18 cellular contexts compared by ENCODE assay signal in genomic region chr1:33096358-33097005, GRCh38. TPM values are rescaled to one million over a fixed set of nuclear protein-coding genes. Genes with fewer than 3 reads are reported as not detected.
A peak's percentile ranks its signal among the peaks of the same experiment; 100 is the strongest.
DNase-seq lines count a peak whose midpoint lies in the region; ATAC-seq, FAIRE-seq and TF ChIP-seq lines count a peak whose summit lies in the region.
"Had no signal": no experiment of that assay in that cellular context is flagged by ENCODE, and none has a peak within 500 bp of the region (broad histone marks: within the 10 kb centered on the region; RNA-seq: fewer than 3 reads in every experiment).

No MANE protein-coding gene starts in this region.

- no peaks in the 10 kb centered on the region for H3K9me3 Mint-ChIP-seq in astrocyte (ENCODE audit: unreplicated experiment)

- peak overlapping the region; percentile 60 for H3K4me3 Mint-ChIP-seq in astrocyte (ENCODE audit: unreplicated experiment)

- no peak overlapping the region for H3K9ac ChIP-seq in astrocyte (ENCODE audit: low read length)

- H3K79me2 ChIP-seq in astrocyte (ENCODE audit: insufficient read depth, low read length) (no peaks in the 10 kb centered on the region), OCI-LY7 (ENCODE audit: insufficient read depth, low read depth, low read length) (no peaks in the 10 kb centered on the region)

- ATAC-seq in right cardiac atrium (peak; percentile 57 to 63), Right ventricle myocardium inferior (no peak), HG03378 (IDR thresholded peaks at IDR 0.05; ENCODE audit: unreplicated experiment) (no peak), HG03095 (IDR thresholded peaks at IDR 0.05; ENCODE audit: unreplicated experiment) (no peak)
- ATAC-seq: left lung had no signal

- CTCF ChIA-PET in OCI-LY7 (lab: Charles Lee; ENCODE audit: unreplicated experiment) = no interaction called here

- no peaks in the 10 kb centered on the region for H3K27me3 ChIP-seq in right cardiac atrium (ENCODE audit: control insufficient read depth, insufficient read depth)
- no peaks in the 10 kb centered on the region for H3K27me3 ChIP-seq in astrocyte (ENCODE audit: insufficient read depth, low read length)
- H3K27me3 ChIP-seq: esophagus muscularis mucosa, left lung, right atrium auricular region had no signal

- no peaks in the 10 kb centered on the region for H3K9me2 ChIP-seq in OCI-LY7 (ENCODE audit: insufficient read depth, low read length)

- peaks cover 4% of the 10 kb centered on the region for H3K4me1 ChIP-seq in right cardiac atrium (ENCODE audit: control insufficient read depth, insufficient read depth, low read length)
- H3K4me1 ChIP-seq in astrocyte (ENCODE audit: insufficient read depth, low read length) = peaks cover 35% of the 10 kb centered on the region
- peaks cover 6% of the 10 kb centered on the region for H3K4me1 ChIP-seq in OCI-LY7 (ENCODE audit: insufficient read depth, low read length, poor library complexity, severe bottlenecking)

- intact Hi-C loops in right cardiac atrium (cut with DNase I) (loop anchor here in 1 of 4 donors (10.0 kb wide), 1 partner anchor 268 kb away; no protein-coding TSS in a partner anchor), Right ventricle myocardium inferior (cut with DNase I) (loop anchor here (10.0 kb wide), 1 partner anchor 268 kb away; no protein-coding TSS in a partner anchor), OCI-LY7 (cut with micrococcal nuclease; ENCODE audit: unreplicated experiment) (no loop called here)

- H3K27ac ChIP-seq in right cardiac atrium (ENCODE audit: low read length) = no peak overlapping the region
- no peak overlapping the region for H3K27ac ChIP-seq in astrocyte (ENCODE audit: low read depth, low read length)
- no peak overlapping the region for H3K27ac ChIP-seq in OCI-LY7 (ENCODE audit: low read depth, low read length, poor library complexity, severe bottlenecking)
- H3K27ac ChIP-seq: esophagus muscularis mucosa, left lung, right atrium auricular region had no signal

- DNase-seq in right cardiac atrium (peak in 2 of 3 donors; percentile 33 to 58), Right ventricle myocardium inferior (ENCODE audit: missing footprints) (no peak), astrocyte (ENCODE audit: low read depth) (peak; percentile 69), iris pigment epithelial cell (ENCODE audit: low read depth) (peak; percentile 76), OCI-LY7 (ENCODE audit: low spot score) (no peak), OCI-M1 (lab: John Stamatoyannopoulos, UW) (no peak)
- DNase-seq: activated T-cell treated with anti-CD3 and anti-CD28 coated beads, Interleukin-2, amount 50 U/mL, for 48 hours; amygdala; DMS53; left lung; NCI-H2029 treated with DMSO at 0.1 percent for 48 hours; NCI-H526 treated with DMSO at 0.1 percent for 48 hours; stimulated activated CD4-positive, alpha-beta T cell treated with anti-CD3 and anti-CD28 coated beads, Interleukin-4, amount 100 ng/mL, for 24 hours had no signal

- peaks cover 23% of the 10 kb centered on the region for H3K36me3 Mint-ChIP-seq in astrocyte (ENCODE audit: low read depth, unreplicated experiment)

- WGBS in right cardiac atrium = 35% methylated on average over 7 of the region's 7 CpGs

- no peak overlapping the region for H2AFZ ChIP-seq in astrocyte (ENCODE audit: low read depth, low read length)
- no peak overlapping the region for H2AFZ ChIP-seq in OCI-LY7 (ENCODE audit: low read length)

- POLR2A ChIA-PET in OCI-LY7 (lab: Charles Lee) = interaction anchor here (0.6 to 1.0 kb wide), 3 partner anchors 21 to 388 kb away, joined by 3 read pairs; no protein-coding TSS in a partner anchor

- no peak overlapping the region for H3K4me3 ChIP-seq in right cardiac atrium (ENCODE audit: low read length)
- no peak overlapping the region for H3K4me3 ChIP-seq in astrocyte (ENCODE audit: insufficient read depth, low read depth, low read length)
- H3K4me3 ChIP-seq in OCI-LY7 (ENCODE audit: low read depth, low read length, poor library complexity, severe bottlenecking) = no peak overlapping the region
- H3K4me3 ChIP-seq: esophagus muscularis mucosa, left lung, right atrium auricular region had no signal

- H3K4me2 ChIP-seq in astrocyte (ENCODE audit: low read length) = no peak overlapping the region
- H3K4me2 ChIP-seq in OCI-LY7 (ENCODE audit: low read length) = no peak overlapping the region

- no peak for TF ChIP-seq CTCF in astrocyte (IDR thresholded peaks at IDR 0.05; ENCODE audit: insufficient read depth, low read depth, low read length)
- no peak for TF ChIP-seq CTCF in OCI-LY7 (conservative IDR thresholded peaks at IDR 0.05; ENCODE audit: low read length)

- H3K36me3 ChIP-seq in astrocyte (ENCODE audit: insufficient read depth, low read length) (no peaks in the 10 kb centered on the region), OCI-LY7 (ENCODE audit: insufficient read depth, low read length) (no peaks in the 10 kb centered on the region)
- H3K36me3 ChIP-seq: left lung, right atrium auricular region had no signal

- no peaks in the 10 kb centered on the region for H3K27me3 Mint-ChIP-seq in astrocyte (ENCODE audit: low read depth, unreplicated experiment)

- peak overlapping the region; percentile 72 for H3K27ac Mint-ChIP-seq in astrocyte (ENCODE audit: unreplicated experiment)

- H3K4me1 Mint-ChIP-seq in astrocyte (ENCODE audit: low read depth, unreplicated experiment) = peaks cover 36% of the 10 kb centered on the region

- H3K9me3 ChIP-seq in right cardiac atrium (ENCODE audit: control insufficient read depth, low read length) (no peaks in the 10 kb centered on the region), astrocyte (ENCODE audit: insufficient read depth, low read depth, low read length) (no peaks in the 10 kb centered on the region), OCI-LY7 (ENCODE audit: low read length) (no peaks in the 10 kb centered on the region)
- H3K9me3 ChIP-seq: esophagus muscularis mucosa, left lung, right atrium auricular region had no signal

- BruUV-seq in OCI-LY7 (replicated peaks; lab: Mats Ljungman, UMichigan) = no TSS peak

- no peak for FAIRE-seq in astrocyte (lab: Jason Lieb, UNC)

- H4K20me1 ChIP-seq in astrocyte (ENCODE audit: insufficient read depth, low read length) = no peaks in the 10 kb centered on the region
- no peaks in the 10 kb centered on the region for H4K20me1 ChIP-seq in OCI-LY7 (ENCODE audit: insufficient read depth, low read length)

RNA-seq across cellular contexts. Expression of gene AZIN2, which starts 15.5 kb away (rescaled TPM):
- total RNA-seq in right cardiac atrium (1 to 10 TPM; 4.1 to 7.9 (median 5.4) TPM), Right ventricle myocardium inferior (2.1 TPM), astrocyte (10.1 and 15.6 TPM in 2 replicates), OCI-LY7 (2022) (0.27 and 0.94 TPM in 2 replicates)
- 2.4 TPM for polyA plus RNA-seq in right cardiac atrium
- 0.63 and 1.3 TPM in 2 replicates for total RNA-seq in OCI-LY7 (2014; rRNA removed; shearing (Covaris generic))
- total RNA-seq: HT-29 had no signal

RNA-seq across cellular contexts. Expression of gene AK2, which starts 59.8 kb away (rescaled TPM):
- total RNA-seq in right cardiac atrium = 100 to 1,000 TPM; 114 to 143 (median 130) TPM
- 149 TPM for polyA plus RNA-seq in right cardiac atrium
- 129 TPM for total RNA-seq in Right ventricle myocardium inferior
- total RNA-seq in astrocyte = 126 and 138 TPM in 2 replicates
- 185 and 223 TPM in 2 replicates for total RNA-seq in OCI-LY7 (2014; rRNA removed; shearing (Covaris generic))
- 256 and 298 TPM in 2 replicates for total RNA-seq in OCI-LY7 (2022)

Comparison
In these comparisons a context has a peak if more than half of its experiments do, and no peak if none do; other contexts are left out.
1. ATAC-seq: peak in right cardiac atrium (2 of 2); none in Right ventricle myocardium inferior (single experiment), HG03378 (single experiment) and HG03095 (single experiment).
2. DNase-seq: peak in right cardiac atrium (2 of 3), astrocyte (single experiment) and iris pigment epithelial cell (single experiment); none in Right ventricle myocardium inferior (single experiment), OCI-LY7 (single experiment) and OCI-M1 (single experiment).